In genomic region chr7:151756076-151756731, GRCh38 we compare ENCODE assay signal across 1 cellular context.
A peak's percentile ranks its signal among the peaks of the same experiment; 100 is the strongest.
TF ChIP-seq lines count a peak whose summit lies in the region.

No MANE protein-coding gene starts in this region.

TF ChIP-seq in HepG2, 621 proteins besides CTCF, POLR2A, EP300 and RAD21 (continued from another document):
- no peak for TF ChIP-seq HNF1A (IDR thresholded peaks at IDR 0.05; ENCODE audit: low read depth)
- TF ChIP-seq HNF1A (CRISPR knock-in tag; IDR thresholded peaks at IDR 0.05; ENCODE audit: borderline replicate concordance): no peak
- TF ChIP-seq USF2 (IDR thresholded peaks at IDR 0.05; ENCODE audit: low read depth, low read length): peak; percentile 33; the same call in 1 of the 2 replicates
- TF ChIP-seq USF2 (CRISPR knock-in tag; IDR thresholded peaks at IDR 0.05; ENCODE audit: borderline replicate concordance): no peak
